ENCODE assay signal across 9 cellular contexts in the genomic region with DNA sequence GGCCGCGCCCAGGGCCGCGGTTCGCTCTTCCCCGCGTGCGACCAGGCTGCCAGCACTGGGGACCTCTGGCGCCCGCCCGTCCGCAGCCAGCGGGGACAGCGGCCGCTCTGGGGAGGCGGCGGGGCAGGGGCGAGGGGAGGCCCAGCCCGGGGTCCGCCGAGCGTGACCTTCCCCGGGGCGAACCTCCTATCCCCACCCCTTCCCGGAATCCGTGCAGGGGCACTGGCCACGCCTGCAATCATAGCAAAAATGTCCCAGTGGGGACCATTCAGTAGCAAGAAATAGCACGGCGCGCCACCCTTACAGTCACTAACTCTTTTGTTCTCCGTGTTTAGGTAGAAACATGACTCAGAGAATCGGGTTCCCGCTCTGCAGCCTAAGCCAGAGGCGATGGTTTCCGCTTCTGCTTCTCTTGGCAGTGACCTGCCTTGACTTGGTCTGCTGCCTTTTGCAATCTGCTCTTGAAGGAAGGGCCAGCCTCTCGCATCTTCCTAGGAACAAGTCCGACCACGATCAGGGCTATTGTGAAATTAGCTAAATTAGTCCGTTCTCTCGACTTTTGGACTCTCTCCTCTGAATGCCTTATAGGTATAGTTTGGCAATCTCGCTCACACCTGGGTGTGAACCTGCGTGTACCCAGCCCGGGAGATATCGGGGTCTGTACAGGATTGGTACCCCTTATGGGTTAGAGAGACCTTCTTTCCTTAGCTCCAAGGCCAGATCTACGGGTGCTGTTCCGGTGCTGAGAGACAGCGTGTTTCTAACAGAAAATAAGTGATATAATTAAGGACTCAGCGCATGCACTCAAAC.
A peak's percentile ranks its signal among the peaks of the same experiment; 100 is the strongest.
DNase-seq lines count a peak whose midpoint lies in the region; TF ChIP-seq lines count a peak whose summit lies in the region.
"Had no signal": no experiment of that assay in that cellular context is flagged by ENCODE, and none has a peak within 500 bp of the region (broad histone marks: within the 10 kb centered on the region; RNA-seq: fewer than 3 reads in every experiment).

No MANE protein-coding gene starts in this region.

- H3K9me3 ChIP-seq in breast epithelium, result no peaks in the 10 kb centered on the region

- peak overlapping the region; percentile 89 to 95 for H3K27ac ChIP-seq in breast epithelium
- H3K27ac ChIP-seq: SK-N-MC had no signal

- peak overlapping the region; percentile 14; the same call in 1 of the 2 replicates for H3K4me3 ChIP-seq in GM08714 (ENCODE audit: low read length)
- H3K4me3 ChIP-seq in breast epithelium, result peak overlapping the region; percentile 26 to 65 (median 53)
- H3K4me3 ChIP-seq: SK-N-MC had no signal

- DNase-seq in H4 (ENCODE audit: low spot score), result peak; percentile 62
- DNase-seq in NOMO-1 treated with dmso at 0.1 percent for 144 hours (lab: John Stamatoyannopoulos, UW; ENCODE audit: unreplicated experiment), result peak; percentile 93
- peak; percentile 61 to 82 for DNase-seq in breast epithelium (ENCODE audit: low spot score in 2 of 2)
- DNase-seq in islet precursor cell, result peak; percentile 89
- DNase-seq in stimulated activated CD4-positive, alpha-beta T cell treated with anti-CD3 and anti-CD28 coated beads, Interleukin-4, amount 100 ng/mL, for 1 hour, result peak; percentile 25
- DNase-seq in NCI-H2171 treated with DMSO at 0.1 percent for 48 hours (lab: John Stamatoyannopoulos, UW), result no peak
- no peak for DNase-seq in HCEC 1CT

- peaks cover 0 to 4% of the 10 kb centered on the region in 2 donors for H3K4me1 ChIP-seq in breast epithelium

- no peaks in the 10 kb centered on the region for H3K27me3 ChIP-seq in breast epithelium

- H3K36me3 ChIP-seq in breast epithelium, result no peaks in the 10 kb centered on the region

- no peak for TF ChIP-seq POLR2A in breast epithelium (IDR thresholded peaks at IDR 0.05)

- TF ChIP-seq CTCF in breast epithelium (IDR thresholded peaks at IDR 0.05), result no peak

- intact Hi-C loops in breast epithelium (cut with DNase I; ENCODE audit: low total_unique reads), result no loop called here

Comparison
In these comparisons a context has a peak if more than half of its experiments do, and no peak if none do; other contexts are left out.
1. DNase-seq: peak in H4 (single experiment), NOMO-1 treated with dmso at 0.1 percent for 144 hours (single experiment), breast epithelium (2 of 2), islet precursor cell (single experiment) and stimulated activated CD4-positive, alpha-beta T cell treated with anti-CD3 and anti-CD28 coated beads, Interleukin-4, amount 100 ng/mL, for 1 hour (single experiment); none in NCI-H2171 treated with DMSO at 0.1 percent for 48 hours (single experiment) and HCEC 1CT (single experiment).